1 cellular context compared by ENCODE assay signal in the genomic region with DNA sequence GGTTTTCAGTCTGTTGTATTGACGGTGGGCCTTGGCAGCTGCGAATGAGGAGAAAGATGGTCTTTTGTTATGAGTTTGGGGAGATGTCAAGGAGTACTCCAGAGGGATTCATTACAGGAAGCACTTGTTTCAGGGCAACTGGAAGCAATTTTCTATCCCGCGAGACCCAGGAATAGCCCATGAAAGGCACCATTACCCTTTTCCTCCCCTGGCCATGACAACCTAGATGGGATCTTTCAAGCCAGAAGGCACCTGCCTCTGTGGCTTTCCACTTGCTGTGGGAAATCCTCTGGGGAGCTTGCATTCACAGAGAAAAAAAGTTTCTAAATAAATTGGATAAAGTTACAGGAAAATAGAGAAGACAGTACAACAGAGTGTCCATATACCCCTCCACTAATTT.
TF ChIP-seq lines count a peak whose summit lies in the region.

No MANE protein-coding gene starts in this region.

TF ChIP-seq in WTC11, 78 proteins besides CTCF, POLR2A, EP300 and RAD21 (continued from another document):
- TF ChIP-seq OVOL2 (CRISPR knock-in tag; IDR thresholded peaks at IDR 0.05; ENCODE audit: borderline replicate concordance) (no peak), GRHL2 (CRISPR knock-in tag; IDR thresholded peaks at IDR 0.05; ENCODE audit: insufficient replicate concordance, severe bottlenecking) (no peak), FOXP1 (CRISPR knock-in tag; IDR thresholded peaks at IDR 0.05; ENCODE audit: borderline replicate concordance) (no peak)
- TF ChIP-seq, protein P1, sequence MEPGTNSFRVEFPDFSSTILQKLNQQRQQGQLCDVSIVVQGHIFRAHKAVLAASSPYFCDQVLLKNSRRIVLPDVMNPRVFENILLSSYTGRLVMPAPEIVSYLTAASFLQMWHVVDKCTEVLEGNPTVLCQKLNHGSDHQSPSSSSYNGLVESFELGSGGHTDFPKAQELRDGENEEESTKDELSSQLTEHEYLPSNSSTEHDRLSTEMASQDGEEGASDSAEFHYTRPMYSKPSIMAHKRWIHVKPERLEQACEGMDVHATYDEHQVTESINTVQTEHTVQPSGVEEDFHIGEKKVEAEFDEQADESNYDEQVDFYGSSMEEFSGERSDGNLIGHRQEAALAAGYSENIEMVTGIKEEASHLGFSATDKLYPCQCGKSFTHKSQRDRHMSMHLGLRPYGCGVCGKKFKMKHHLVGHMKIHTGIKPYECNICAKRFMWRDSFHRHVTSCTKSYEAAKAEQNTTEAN (CRISPR knock-in tag; IDR thresholded peaks at IDR 0.05) = no peak
